ENCODE assay signal across 12 cellular contexts in the genomic region with DNA sequence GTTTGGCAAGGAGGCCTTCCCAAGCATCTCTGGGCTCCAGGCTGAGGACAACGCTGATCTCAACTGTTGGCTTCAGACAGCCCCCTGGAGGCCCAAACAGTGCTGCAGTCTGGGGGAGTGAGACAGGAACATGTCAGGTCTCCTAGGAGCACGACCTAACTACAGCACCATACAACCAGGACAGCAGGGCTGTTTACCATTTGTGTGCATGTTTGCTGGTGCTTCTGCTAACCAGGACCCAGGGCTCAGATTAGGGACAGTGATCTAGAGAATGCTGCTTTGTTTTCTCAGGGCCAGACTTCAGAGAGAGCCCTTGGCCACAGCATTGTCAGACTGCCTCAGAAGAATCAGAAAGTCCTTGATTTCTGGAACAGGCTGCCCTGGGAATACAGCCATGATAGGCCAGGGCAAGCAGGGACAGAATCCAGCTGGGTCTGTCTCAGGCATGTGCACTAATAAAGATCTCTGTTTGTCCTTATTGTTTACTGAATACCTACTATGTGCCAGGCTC.
DNase-seq lines count a peak whose midpoint lies in the region; ATAC-seq and TF ChIP-seq lines count a peak whose summit lies in the region.
"Had no signal": no experiment of that assay in that cellular context is flagged by ENCODE, and none has a peak within 500 bp of the region (broad histone marks: within the 10 kb centered on the region; RNA-seq: fewer than 3 reads in every experiment).

No MANE protein-coding gene starts in this region.

- TF ChIP-seq POLR2A in thyroid gland (IDR thresholded peaks at IDR 0.05): no peak

- H3K4me1 ChIP-seq in SK-N-SH (ENCODE audit: control insufficient read depth in 1 of 2, insufficient read depth in 2 of 2, low read depth in 1 of 2, low read length in 1 of 2): no peaks in the 10 kb centered on the region
- no peaks in the 10 kb centered on the region for H3K4me1 ChIP-seq in PC-3 (ENCODE audit: insufficient read depth, low read length)
- peaks cover 27% of the 10 kb centered on the region for H3K4me1 ChIP-seq in left ventricle myocardium inferior
- no peaks in the 10 kb centered on the region for H3K4me1 ChIP-seq in thyroid gland

- H3K36me3 ChIP-seq in SK-N-SH (replicated peaks in 1 of 2; ENCODE audit: control insufficient read depth in 1 of 2, insufficient read depth in 2 of 2, low read length in 1 of 2): no peaks in the 10 kb centered on the region
- H3K36me3 ChIP-seq in PC-3 (ENCODE audit: low read depth, low read length): no peaks in the 10 kb centered on the region
- no peaks in the 10 kb centered on the region for H3K36me3 ChIP-seq in left ventricle myocardium inferior
- no peaks in the 10 kb centered on the region for H3K36me3 ChIP-seq in thyroid gland

- H3K4me2 ChIP-seq in SK-N-SH: no peak overlapping the region
- H3K4me2 ChIP-seq in PC-3 (ENCODE audit: low read length): no peak overlapping the region

- H3K27me3 ChIP-seq in SK-N-SH (ENCODE audit: insufficient read depth) (no peaks in the 10 kb centered on the region; the same call in 1 of the 2 replicates), PC-3 (ENCODE audit: low read length) (peaks cover 37% of the 10 kb centered on the region), left ventricle myocardium inferior (ENCODE audit: low read depth) (peaks cover 31% of the 10 kb centered on the region), thyroid gland (no peaks in the 10 kb centered on the region)

- H3K79me2 ChIP-seq in SK-N-SH (ENCODE audit: insufficient read depth): no peaks in the 10 kb centered on the region
- no peaks in the 10 kb centered on the region for H3K79me2 ChIP-seq in PC-3 (ENCODE audit: low read length)

- H3K9ac ChIP-seq in SK-N-SH (no peak overlapping the region), PC-3 (ENCODE audit: low read length) (no peak overlapping the region)

- no peaks in the 10 kb centered on the region for H3K9me3 ChIP-seq in SK-N-SH
- H3K9me3 ChIP-seq in PC-3 (ENCODE audit: low read length): no peaks in the 10 kb centered on the region
- no peaks in the 10 kb centered on the region for H3K9me3 ChIP-seq in left ventricle myocardium inferior (replicated peaks)
- no peaks in the 10 kb centered on the region for H3K9me3 ChIP-seq in thyroid gland

- POLR2A ChIA-PET in SK-N-SH (lab: Yijun Ruan, JAX): no interaction called here
- POLR2A ChIA-PET in PC-3 (lab: Charles Lee; ENCODE audit: unreplicated experiment): no interaction called here

- DNase-seq in SK-N-SH (no peak), PC-3 (no peak), left ventricle myocardium inferior (peak; percentile 59), thyroid gland (peak; percentile 28 to 41), NCI-H187 (lab: John Stamatoyannopoulos, UW) (no peak)
- no peak for DNase-seq in stimulated activated naive CD4-positive, alpha-beta T cell treated with Interleukin-2 at 50 U/mL for 16 hours (lab: John Stamatoyannopoulos, UW)
- DNase-seq in central memory CD4-positive, alpha-beta T cell: no peak
- DNase-seq: activated CD4-positive, alpha-beta T cell treated with anti-CD3 and anti-CD28 coated beads for 1 hour; activated T-cell treated with anti-CD3 and anti-CD28 coated beads, Interleukin-2, amount 50 U/mL, for 4 hours; NCI-H510A treated with DMSO at 0.1 percent for 48 hours; small intestine had no signal

- H3K27ac ChIP-seq in SK-N-SH (ENCODE audit: low read depth in 2 of 2, low read length in 1 of 2): no peak overlapping the region
- H3K27ac ChIP-seq in PC-3 (ENCODE audit: low read length): no peak overlapping the region
- H3K27ac ChIP-seq in left ventricle myocardium inferior (replicated peaks): peak overlapping the region; percentile 70
- no peak overlapping the region for H3K27ac ChIP-seq in thyroid gland

- H2AFZ ChIP-seq in SK-N-SH (ENCODE audit: low read depth) (no peak overlapping the region), PC-3 (ENCODE audit: low read length) (no peak overlapping the region)

- H3K9me2 ChIP-seq in SK-N-SH (no peaks in the 10 kb centered on the region), PC-3 (replicated peaks; ENCODE audit: low read length) (no peaks in the 10 kb centered on the region)

- no peak for TF ChIP-seq EP300 in SK-N-SH (IDR thresholded peaks at IDR 0.05; ENCODE audit: borderline replicate concordance in 1 of 2, low read depth in 1 of 2, low read length in 1 of 2)

- ATAC-seq in SK-N-SH treated with all-trans-retinoic acid at 6 μM for 48 hours (peak; percentile 58), PC-3 (peak; percentile 31; the same call in 1 of the 2 replicates)
- ATAC-seq: activated T-cell treated with anti-CD3 and anti-CD28 coated beads, Interleukin-2, amount 50 U/mL, for 4 hours had no signal

- BruUV-seq in PC-3 (replicated peaks; lab: Mats Ljungman, UMichigan): no TSS peak

- intact Hi-C loops in PC-3 (cut with micrococcal nuclease) (no loop called here), left ventricle myocardium inferior (cut with micrococcal nuclease) (no loop called here), thyroid gland (cut with DNase I) (no loop called here)

- no peak for TF ChIP-seq RAD21 in SK-N-SH (IDR thresholded peaks at IDR 0.05; ENCODE audit: low read length)

- no peaks in the 10 kb centered on the region for H4K20me1 ChIP-seq in SK-N-SH (ENCODE audit: insufficient read depth)
- no peaks in the 10 kb centered on the region for H4K20me1 ChIP-seq in PC-3 (ENCODE audit: low read length)

- no CpG with 5 or more reads among the region's 2 CpGs for WGBS in SK-N-SH (ENCODE audit: low lambda C conversion rate)
- WGBS in thyroid gland, 2 donors: 47 to 60% methylated on average over 1 to 2 of the region's 2 CpGs

- no peak for TF ChIP-seq CTCF in SK-N-SH (IDR thresholded peaks at IDR 0.05)
- TF ChIP-seq CTCF in PC-3 (conservative IDR thresholded peaks at IDR 0.05; ENCODE audit: low read depth, low read length): no peak
- TF ChIP-seq CTCF in left ventricle myocardium inferior (IDR thresholded peaks at IDR 0.05; ENCODE audit: borderline replicate concordance): peak; percentile 31
- TF ChIP-seq CTCF in thyroid gland (IDR thresholded peaks at IDR 0.05): no peak

- H3K4me3 ChIP-seq in SK-N-SH (ENCODE audit: low read depth in 2 of 2, low read length in 1 of 2) (no peak overlapping the region), PC-3 (ENCODE audit: low read length) (no peak overlapping the region), left ventricle myocardium inferior (no peak overlapping the region), thyroid gland (replicated peaks in 1 of 3) (no peak overlapping the region)

- H3F3A ChIP-seq in SK-N-SH (replicated peaks; ENCODE audit: insufficient read depth) (no peaks in the 10 kb centered on the region), PC-3 (ENCODE audit: low read length, unreplicated experiment) (no peaks in the 10 kb centered on the region)

- CTCF ChIA-PET in SK-N-SH (lab: Yijun Ruan, JAX): interaction anchor here (0.6 to 2.4 kb wide), 2 partner anchors 13 to 28 kb away, joined by 3 to 6 read pairs; no protein-coding TSS in a partner anchor
- CTCF ChIA-PET in PC-3 (lab: Charles Lee): no interaction called here

TF ChIP-seq in SK-N-SH treated with all-trans-retinoic acid at 6 μM for 48 hours, 23 proteins besides CTCF, POLR2A, EP300 and RAD21 (continues in another document):
- TF ChIP-seq PPARA (CRISPR knock-in tag; IDR thresholded peaks at IDR 0.05; ENCODE audit: borderline replicate concordance): no peak
- no peak for TF ChIP-seq GLIS3 (CRISPR knock-in tag; IDR thresholded peaks at IDR 0.05)
- no peak for TF ChIP-seq ESRRG (CRISPR knock-in tag; IDR thresholded peaks at IDR 0.05)
- no peak for TF ChIP-seq ZNF70 (CRISPR knock-in tag; IDR thresholded peaks at IDR 0.05)
- TF ChIP-seq, protein P1, sequence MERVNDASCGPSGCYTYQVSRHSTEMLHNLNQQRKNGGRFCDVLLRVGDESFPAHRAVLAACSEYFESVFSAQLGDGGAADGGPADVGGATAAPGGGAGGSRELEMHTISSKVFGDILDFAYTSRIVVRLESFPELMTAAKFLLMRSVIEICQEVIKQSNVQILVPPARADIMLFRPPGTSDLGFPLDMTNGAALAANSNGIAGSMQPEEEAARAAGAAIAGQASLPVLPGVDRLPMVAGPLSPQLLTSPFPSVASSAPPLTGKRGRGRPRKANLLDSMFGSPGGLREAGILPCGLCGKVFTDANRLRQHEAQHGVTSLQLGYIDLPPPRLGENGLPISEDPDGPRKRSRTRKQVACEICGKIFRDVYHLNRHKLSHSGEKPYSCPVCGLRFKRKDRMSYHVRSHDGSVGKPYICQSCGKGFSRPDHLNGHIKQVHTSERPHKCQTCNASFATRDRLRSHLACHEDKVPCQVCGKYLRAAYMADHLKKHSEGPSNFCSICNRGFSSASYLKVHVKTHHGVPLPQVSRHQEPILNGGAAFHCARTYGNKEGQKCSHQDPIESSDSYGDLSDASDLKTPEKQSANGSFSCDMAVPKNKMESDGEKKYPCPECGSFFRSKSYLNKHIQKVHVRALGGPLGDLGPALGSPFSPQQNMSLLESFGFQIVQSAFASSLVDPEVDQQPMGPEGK (CRISPR knock-in tag; IDR thresholded peaks at IDR 0.05; ENCODE audit: borderline replicate concordance): no peak
- no peak for TF ChIP-seq ZNF8 (CRISPR knock-in tag; IDR thresholded peaks at IDR 0.05)

TF ChIP-seq in SK-N-SH, 30 proteins besides CTCF, POLR2A, EP300 and RAD21 (continues in another document):
- no peak for TF ChIP-seq TAF1 (IDR thresholded peaks at IDR 0.05; ENCODE audit: borderline replicate concordance, low read depth, low read length)
- TF ChIP-seq RXRA (IDR thresholded peaks at IDR 0.05; ENCODE audit: borderline replicate concordance, low read depth): no peak
- no peak for TF ChIP-seq SMC3 (IDR thresholded peaks at IDR 0.05; ENCODE audit: low read depth, low read length)
- no peak for TF ChIP-seq GABPA (IDR thresholded peaks at IDR 0.05; ENCODE audit: low read depth)
- no peak for TF ChIP-seq RCOR1 (IDR thresholded peaks at IDR 0.05; ENCODE audit: low read length)
- TF ChIP-seq EZH2phosphoT487 (IDR thresholded peaks at IDR 0.05; ENCODE audit: borderline replicate concordance, low read depth): no peak
- TF ChIP-seq GATA2 (CRISPR knock-in tag; IDR thresholded peaks at IDR 0.05): no peak
- TF ChIP-seq FOXJ3 (CRISPR knock-in tag; IDR thresholded peaks at IDR 0.05): no peak
- TF ChIP-seq, protein P2, sequence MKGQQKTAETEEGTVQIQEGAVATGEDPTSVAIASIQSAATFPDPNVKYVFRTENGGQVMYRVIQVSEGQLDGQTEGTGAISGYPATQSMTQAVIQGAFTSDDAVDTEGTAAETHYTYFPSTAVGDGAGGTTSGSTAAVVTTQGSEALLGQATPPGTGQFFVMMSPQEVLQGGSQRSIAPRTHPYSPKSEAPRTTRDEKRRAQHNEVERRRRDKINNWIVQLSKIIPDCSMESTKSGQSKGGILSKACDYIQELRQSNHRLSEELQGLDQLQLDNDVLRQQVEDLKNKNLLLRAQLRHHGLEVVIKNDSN (IDR thresholded peaks at IDR 0.05; ENCODE audit: borderline replicate concordance, low read depth): no peak
- TF ChIP-seq NRF1 (IDR thresholded peaks at IDR 0.05; ENCODE audit: low read depth, low read length): no peak

Comparison
In these comparisons a context has a peak if more than half of its experiments do, and no peak if none do; other contexts are left out.
1. DNase-seq: peak in left ventricle myocardium inferior (single experiment) and thyroid gland (2 of 2); none in SK-N-SH (single experiment), PC-3 (single experiment), stimulated activated naive CD4-positive, alpha-beta T cell treated with Interleukin-2 at 50 U/mL for 16 hours (single experiment), NCI-H187 (0 of 2) and central memory CD4-positive, alpha-beta T cell (single experiment).